20 cellular contexts compared by ENCODE assay signal in genomic region chr4:5703831-5704230, GRCh38. TPM values are rescaled to one million over a fixed set of nuclear protein-coding genes. Genes with fewer than 3 reads are reported as not detected.
DNase-seq lines count a peak whose midpoint lies in the region; ATAC-seq, FAIRE-seq and TF ChIP-seq lines count a peak whose summit lies in the region.
"Had no signal": no experiment of that assay in that cellular context is flagged by ENCODE, and none has a peak within 500 bp of the region (broad histone marks: within the 10 kb centered on the region; RNA-seq: fewer than 3 reads in every experiment).

No MANE protein-coding gene starts in this region.

- peak; percentile 57 for DNase-seq in activated effector memory CD4-positive, alpha-beta T cell treated with anti-CD3 and anti-CD28 coated beads, Interleukin-2, amount 50 U/mL, for 16 hours
- no peak for DNase-seq in activated effector memory CD4-positive, alpha-beta T cell treated with Interleukin-2 at 50 U/mL for 16 hours
- DNase-seq in endothelial cell (ENCODE audit: low spot score) (no peak), neural crest cell (ENCODE audit: low read depth, low spot score) (no peak), DMS153 (lab: John Stamatoyannopoulos, UW) (no peak), frontal cortex (ENCODE audit: low spot score in 2 of 2) (no peak)
- DNase-seq: Caco-2; CD4-positive, CD25-positive, alpha-beta regulatory T cell; CD8-positive, alpha-beta T cell; DMS79; EL; GDM1; GOT3; HFFc6 had no signal

- peaks cover 4% of the 10 kb centered on the region for H3K27me3 Mint-ChIP-seq in endothelial cell (ENCODE audit: unreplicated experiment)
- peaks cover 4% of the 10 kb centered on the region for H3K27me3 Mint-ChIP-seq in neural crest cell (ENCODE audit: low read depth)

- TF ChIP-seq CTCF in endothelial cell (IDR thresholded peaks at IDR 0.05; ENCODE audit: unreplicated experiment): no peak
- no peak for TF ChIP-seq CTCF in neural crest cell (conservative IDR thresholded peaks at IDR 0.05)

- peaks cover 10% of the 10 kb centered on the region for H3K4me1 Mint-ChIP-seq in endothelial cell (ENCODE audit: unreplicated experiment)
- peaks cover 32% of the 10 kb centered on the region for H3K4me1 Mint-ChIP-seq in neural crest cell

- H3K4me3 Mint-ChIP-seq in endothelial cell (ENCODE audit: unreplicated experiment): peak overlapping the region; percentile 70
- no peak overlapping the region for H3K4me3 Mint-ChIP-seq in neural crest cell
- H3K4me3 Mint-ChIP-seq: B cell; CD4-positive, CD25-positive, alpha-beta regulatory T cell; CD8-positive, alpha-beta T cell; HFFc6 had no signal

- no peak for ATAC-seq in HG03378 (IDR thresholded peaks at IDR 0.05; ENCODE audit: unreplicated experiment)
- ATAC-seq: CD8-positive, alpha-beta T cell had no signal

- peaks cover 33% of the 10 kb centered on the region for H3K36me3 Mint-ChIP-seq in endothelial cell (ENCODE audit: low read depth, unreplicated experiment)
- peaks cover 30% of the 10 kb centered on the region for H3K36me3 Mint-ChIP-seq in neural crest cell (ENCODE audit: low read depth)

- H3K9me3 Mint-ChIP-seq in endothelial cell (ENCODE audit: unreplicated experiment) (peaks cover 9% of the 10 kb centered on the region), neural crest cell (peaks cover 11% of the 10 kb centered on the region)
- H3K9me3 Mint-ChIP-seq: HFFc6 had no signal

- FAIRE-seq in frontal cortex (lab: Jason Lieb, UNC): no peak
- FAIRE-seq: A204.1, GM12891, GM18507, H54 had no signal

- H3K27ac Mint-ChIP-seq in endothelial cell (ENCODE audit: unreplicated experiment) (no peak overlapping the region), neural crest cell (ENCODE audit: unreplicated experiment) (peak overlapping the region; percentile 24)
- H3K27ac Mint-ChIP-seq: B cell; CD8-positive, alpha-beta T cell; HFFc6 had no signal

RNA-seq across cellular contexts. Expression of gene EVC2, which starts 4.5 kb away (rescaled TPM):
- 7.4 TPM for total RNA-seq in endothelial cell (ENCODE audit: unreplicated experiment)
- total RNA-seq in neural crest cell: 6.4 and 7.2 TPM in 2 replicates
- total RNA-seq in frontal cortex: 2.0 TPM
- total RNA-seq: Caco-2 had no signal

RNA-seq across cellular contexts. Expression of gene EVC, which starts 7.2 kb away (rescaled TPM):
- total RNA-seq in endothelial cell (ENCODE audit: unreplicated experiment) (14.9 TPM), neural crest cell (24.4 and 26.1 TPM in 2 replicates), frontal cortex (2.4 TPM)
- total RNA-seq: Caco-2 had no signal
